Comparison of ENCODE assay signal across 15 cellular contexts in the genomic region with DNA sequence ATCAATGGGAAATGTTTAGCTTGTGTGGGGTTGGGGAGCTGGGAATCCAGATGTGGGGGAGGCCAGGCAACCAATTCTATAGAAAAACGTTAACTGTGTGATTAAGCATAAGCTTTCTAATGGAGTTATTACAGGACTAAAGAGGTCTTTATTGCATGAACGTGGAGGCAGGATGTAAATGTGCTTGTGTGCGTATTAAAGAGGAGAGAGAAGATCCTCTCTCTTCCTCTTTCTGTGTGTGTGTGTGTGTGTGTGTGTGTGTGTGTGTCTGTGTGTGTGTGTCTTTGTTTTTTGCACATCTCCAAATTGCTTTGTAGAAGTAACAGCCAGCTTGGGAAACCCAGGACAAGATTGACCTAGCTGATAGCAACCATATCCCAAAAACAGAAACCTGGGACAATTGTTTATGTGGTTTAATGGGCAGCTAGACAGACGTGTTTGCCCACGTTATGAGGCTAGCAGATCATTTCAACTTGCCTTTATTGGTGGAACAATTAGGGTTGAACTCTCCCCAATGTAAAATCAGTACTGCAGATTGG.
"Had no signal": no experiment of that assay in that cellular context is flagged by ENCODE, and none has a peak within 500 bp of the region (broad histone marks: within the 10 kb centered on the region; RNA-seq: fewer than 3 reads in every experiment).

No MANE protein-coding gene starts in this region.

- H3K27me3 Mint-ChIP-seq: activated B cell treated with CpG ODN at 0.5 μM for 24 hours had no signal

- H3K9me3 Mint-ChIP-seq: activated B cell treated with CpG ODN at 0.5 μM for 24 hours; activated naive CD4-positive, alpha-beta T cell treated with anti-CD3 and anti-CD28 coated beads, Interleukin-2, amount 50 U/mL, for 72 hours had no signal

- H3K4me3 Mint-ChIP-seq: activated B cell treated with CpG ODN at 0.5 μM for 24 hours; activated CD8-positive, alpha-beta T cell treated with anti-CD3 and anti-CD28 coated beads, Interleukin-2, amount 10 ng/mL, durations not matched to agents 7 days and 5 days; naive B cell had no signal

- H3K36me3 ChIP-seq: left lung, neutrophil, stomach, thoracic aorta, upper lobe of right lung had no signal

- H3K4me1 ChIP-seq: stomach, upper lobe of right lung had no signal

- ATAC-seq: activated CD8-positive, alpha-beta T cell treated with anti-CD3 and anti-CD28 coated beads, Interleukin-2, amount 10 ng/mL, durations not matched to agents 7 days and 5 days; activated naive CD4-positive, alpha-beta T cell treated with anti-CD3 and anti-CD28 coated beads, Interleukin-2, amount 50 U/mL, for 72 hours; left lung; upper lobe of right lung had no signal

- H3K27me3 ChIP-seq: left lung, neutrophil, stomach, upper lobe of right lung had no signal

- DNase-seq: activated B cell treated with CpG ODN at 0.5 μM for 24 hours; activated CD4-positive, alpha-beta T cell treated with anti-CD3 and anti-CD28 coated beads for 48 hours; activated CD8-positive, alpha-beta memory T cell treated with anti-CD3 and anti-CD28 coated beads, Interleukin-2, amount 50 U/mL, for 4 hours; activated CD8-positive, alpha-beta T cell treated with anti-CD3 and anti-CD28 coated beads, Interleukin-2, amount 10 ng/mL, durations not matched to agents 7 days and 5 days; activated effector memory CD4-positive, alpha-beta T cell treated with anti-CD3 and anti-CD28 coated beads, Interleukin-2, amount 50 U/mL, for 16 hours; activated T-cell treated with anti-CD3 and anti-CD28 coated beads, Interleukin-2, amount 50 U/mL, for 48 hours; left lung; mammary epithelial cell; naive B cell; stimulated activated CD4-positive, alpha-beta T cell treated with anti-CD3 and anti-CD28 coated beads, Interleukin-2, amount 100 ng/mL, for 24 hours; stomach; upper lobe of right lung had no signal

- H3K4me1 Mint-ChIP-seq: activated B cell treated with CpG ODN at 0.5 μM for 24 hours, naive B cell had no signal

- H3K27ac Mint-ChIP-seq: activated B cell treated with CpG ODN at 0.5 μM for 24 hours; activated CD8-positive, alpha-beta T cell treated with anti-CD3 and anti-CD28 coated beads, Interleukin-2, amount 10 ng/mL, durations not matched to agents 7 days and 5 days; activated naive CD4-positive, alpha-beta T cell treated with anti-CD3 and anti-CD28 coated beads, Interleukin-2, amount 50 U/mL, for 72 hours had no signal

- H3K27ac ChIP-seq: left lung, neutrophil, stomach, thoracic aorta, upper lobe of right lung had no signal

- H3K9me3 ChIP-seq: left lung, neutrophil, stomach, thoracic aorta, upper lobe of right lung had no signal

- H3K36me3 Mint-ChIP-seq: activated naive CD4-positive, alpha-beta T cell treated with anti-CD3 and anti-CD28 coated beads, Interleukin-2, amount 50 U/mL, for 72 hours; naive B cell had no signal

- H3K4me3 ChIP-seq: left lung, stomach, thoracic aorta, upper lobe of right lung had no signal
